In genomic region chr6:24078200-24078599, GRCh38 we compare ENCODE assay signal across 24 cellular contexts. TPM values are rescaled to one million over a fixed set of nuclear protein-coding genes. Genes with fewer than 3 reads are reported as not detected.
DNase-seq lines count a peak whose midpoint lies in the region; ATAC-seq and TF ChIP-seq lines count a peak whose summit lies in the region.
"Had no signal": no experiment of that assay in that cellular context is flagged by ENCODE, and none has a peak within 500 bp of the region (broad histone marks: within the 10 kb centered on the region; RNA-seq: fewer than 3 reads in every experiment).

No MANE protein-coding gene starts in this region.

- H3K27ac ChIP-seq in heart right ventricle (no peak overlapping the region), colonic mucosa (no peak overlapping the region), Karpas-422 (ENCODE audit: low read length) (no peak overlapping the region)
- H3K27ac ChIP-seq: adrenal gland, RWPE1, tibial nerve had no signal

- WGBS in heart right ventricle, 2 donors: 58 to 71% methylated on average over 3 of the region's 3 CpGs

- H3K9me3 ChIP-seq in adipocyte (ENCODE audit: control insufficient read depth, low read length): no peaks in the 10 kb centered on the region
- peaks cover 0 to 9% (median 0%) of the 10 kb centered on the region in 11 donors for H3K9me3 ChIP-seq in heart right ventricle
- H3K9me3 ChIP-seq in colonic mucosa: no peaks in the 10 kb centered on the region
- H3K9me3 ChIP-seq in Karpas-422 (ENCODE audit: low read length): no peaks in the 10 kb centered on the region
- H3K9me3 ChIP-seq: adrenal gland had no signal

- H3K36me3 ChIP-seq in adipocyte (ENCODE audit: control insufficient read depth, insufficient read depth, low read length, severe bottlenecking): no peaks in the 10 kb centered on the region
- H3K36me3 ChIP-seq in heart right ventricle: no peaks in the 10 kb centered on the region
- no peaks in the 10 kb centered on the region for H3K36me3 ChIP-seq in colonic mucosa
- no peaks in the 10 kb centered on the region for H3K36me3 ChIP-seq in Karpas-422 (ENCODE audit: insufficient read depth, low read length)
- H3K36me3 ChIP-seq: adrenal gland, tibial nerve had no signal

- H3K27me3 ChIP-seq in adipocyte (replicated peaks; ENCODE audit: control insufficient read depth, insufficient read depth, low read length) (no peaks in the 10 kb centered on the region), heart right ventricle (no peaks in the 10 kb centered on the region), colonic mucosa (no peaks in the 10 kb centered on the region), Karpas-422 (ENCODE audit: low read length) (no peaks in the 10 kb centered on the region)
- H3K27me3 ChIP-seq: adrenal gland, tibial nerve had no signal

- no peaks in the 10 kb centered on the region for H3K9me2 ChIP-seq in Karpas-422 (replicated peaks; ENCODE audit: insufficient read depth, low read length)

- DNase-seq in AG08395 (ENCODE audit: low spot score) (peak; percentile 14), adipocyte (ENCODE audit: low read depth) (peak; percentile 35), kidney tubule cell (ENCODE audit: low spot score) (peak; percentile 53), heart right ventricle (no peak), colonic mucosa (no peak), NCI-H1930 (lab: John Stamatoyannopoulos, UW) (no peak), Karpas-422 (no peak)
- DNase-seq: activated CD8-positive, alpha-beta memory T cell treated with anti-CD3 and anti-CD28 coated beads, Interleukin-2, amount 10 ng/mL, durations not matched to agents 7 days and 5 days; adrenal gland; effector memory CD8-positive, alpha-beta T cell; NCI-H1417 treated with DMSO at 0.1 percent for 48 hours; NCI-H82; nephron progenitor cell; retina; stimulated activated CD4-positive, alpha-beta T cell treated with anti-CD3 and anti-CD28 coated beads, Interleukin-15, amount 100 ng/mL, for 24 hours had no signal

- no peak overlapping the region for H3K4me2 ChIP-seq in Karpas-422 (ENCODE audit: low read depth, low read length, poor library complexity, severe bottlenecking)

- H3K4me3 ChIP-seq in adipocyte (ENCODE audit: low read length) (no peak overlapping the region), heart right ventricle (no peak overlapping the region), colonic mucosa (no peak overlapping the region), Karpas-422 (ENCODE audit: low read length) (no peak overlapping the region)
- H3K4me3 ChIP-seq: adrenal gland, tibial nerve had no signal

- intact Hi-C loops in heart right ventricle (cut with DNase I) (no loop called here), colonic mucosa (cut with DNase I) (no loop called here)

- TF ChIP-seq CTCF in heart right ventricle (IDR thresholded peaks at IDR 0.05) (no peak), colonic mucosa (IDR thresholded peaks at IDR 0.05) (no peak)

- H3K79me2 ChIP-seq in Karpas-422 (ENCODE audit: low read length): no peaks in the 10 kb centered on the region

- H3K9ac ChIP-seq in adipocyte (ENCODE audit: low read length) (no peak overlapping the region), colonic mucosa (ENCODE audit: low read depth in 2 of 2, low read length in 2 of 2) (no peak overlapping the region), Karpas-422 (ENCODE audit: low read length) (no peak overlapping the region)

- H4K20me1 ChIP-seq in Karpas-422 (ENCODE audit: insufficient read depth, low read depth, low read length): no peaks in the 10 kb centered on the region

- H2AFZ ChIP-seq in Karpas-422 (ENCODE audit: low read length): no peak overlapping the region

- peak; percentile 62 for ATAC-seq in GM21717 (IDR thresholded peaks at IDR 0.05; ENCODE audit: unreplicated experiment)
- no peak for ATAC-seq in heart right ventricle
- ATAC-seq: activated CD8-positive, alpha-beta memory T cell treated with anti-CD3 and anti-CD28 coated beads, Interleukin-2, amount 10 ng/mL, durations not matched to agents 7 days and 5 days; effector memory CD8-positive, alpha-beta T cell; stimulated activated effector memory CD8-positive, alpha-beta T cell treated with anti-CD3 and anti-CD28 coated beads, Interleukin-12 subunit alpha, Interleukin-12 subunit beta, amount 100 ng/mL, for 72 hours had no signal

- no peaks in the 10 kb centered on the region for H3K4me1 ChIP-seq in adipocyte (ENCODE audit: control insufficient read depth, insufficient read depth, low read length)
- no peaks in the 10 kb centered on the region for H3K4me1 ChIP-seq in heart right ventricle
- H3K4me1 ChIP-seq in colonic mucosa: no peaks in the 10 kb centered on the region
- no peaks in the 10 kb centered on the region for H3K4me1 ChIP-seq in Karpas-422 (ENCODE audit: low read length)
- H3K4me1 ChIP-seq: adrenal gland, tibial nerve had no signal

RNA-seq across cellular contexts. Expression of gene NRSN1, which starts 47.8 kb away (rescaled TPM):
- total RNA-seq in heart right ventricle (not detected), colonic mucosa (under 1 TPM in 1 of 2 donors, not detected in 1; 0.64 TPM)
- not detected for polyA plus RNA-seq in heart right ventricle
- 0.30 TPM in 1 of 2 replicates, not detected in the other for total RNA-seq in Karpas-422 (2014; rRNA removed; shearing (Covaris generic); ENCODE audit: low replicate concordance)
- total RNA-seq: activated CD8-positive, alpha-beta memory T cell treated with anti-CD3 and anti-CD28 coated beads, Interleukin-2, amount 10 ng/mL, durations not matched to agents 7 days and 5 days; fibroblast of lung; G401; LHCN-M2; mesenteric fat pad; tibial nerve had no signal
- polyA plus RNA-seq: AG04450, fibroblast of lung had no signal

Comparison
In these comparisons a context has a peak if more than half of its experiments do, and no peak if none do; other contexts are left out.
1. DNase-seq: peak in AG08395 (single experiment), adipocyte (single experiment) and kidney tubule cell (single experiment); none in heart right ventricle (0 of 2), colonic mucosa (single experiment), NCI-H1930 (0 of 2) and Karpas-422 (single experiment).